1 cellular context compared by ENCODE assay signal in genomic region chr21:34545079-34545884, GRCh38.
A peak's percentile ranks its signal among the peaks of the same experiment; 100 is the strongest.
TF ChIP-seq lines count a peak whose summit lies in the region.

No MANE protein-coding gene starts in this region.

TF ChIP-seq in K562, 482 proteins besides CTCF, POLR2A, EP300 and RAD21 (continued from another document and continues in another):
- no peak for TF ChIP-seq ZNF518B (CRISPR knock-in tag; IDR thresholded peaks at IDR 0.05)
- peak; percentile 56; the same call in 1 of the 2 replicates for TF ChIP-seq ZNF311 (CRISPR knock-in tag; IDR thresholded peaks at IDR 0.05)
- peak; percentile 88; the same call in 1 of the 2 replicates for TF ChIP-seq ZNF584 (CRISPR knock-in tag; IDR thresholded peaks at IDR 0.05; ENCODE audit: low read depth)
- TF ChIP-seq BRCA1 (IDR thresholded peaks at IDR 0.05), result no peak
- TF ChIP-seq BRCA1 (CRISPR knock-in tag; IDR thresholded peaks at IDR 0.05), result no peak
- TF ChIP-seq NR2F6 (CRISPR knock-in tag; IDR thresholded peaks at IDR 0.05), result no peak
- TF ChIP-seq RUNX1 (IDR thresholded peaks at IDR 0.05; ENCODE audit: low read depth), result no peak
- TF ChIP-seq ZNF76 (CRISPR knock-in tag; IDR thresholded peaks at IDR 0.05; ENCODE audit: borderline replicate concordance), result no peak
- TF ChIP-seq ZBTB8A (IDR thresholded peaks at IDR 0.05; ENCODE audit: partially characterized antibody), result no peak
- peak; percentile 15; the same call in 1 of the 2 replicates for TF ChIP-seq E2F3 (CRISPR knock-in tag; IDR thresholded peaks at IDR 0.05)
- no peak for TF ChIP-seq GABPB2 (CRISPR knock-in tag; conservative IDR thresholded peaks at IDR 0.05)
- peak; percentile 77; the same call in 1 of the 2 replicates for TF ChIP-seq RNF2 (IDR thresholded peaks at IDR 0.05)
- no peak for TF ChIP-seq ZNF644 (tag; IDR thresholded peaks at IDR 0.05; ENCODE audit: low read depth)
- TF ChIP-seq POLR3G (IDR thresholded peaks at IDR 0.05; ENCODE audit: extremely low read depth, insufficient read length, insufficient replicate concordance), result no peak
- TF ChIP-seq ZFPM2 (CRISPR knock-in tag; IDR thresholded peaks at IDR 0.05), result no peak
- no peak for TF ChIP-seq NUFIP1 (IDR thresholded peaks at IDR 0.05; ENCODE audit: partially characterized antibody)
- TF ChIP-seq ZNF785 (CRISPR knock-in tag; IDR thresholded peaks at IDR 0.05), result no peak
- 0 out of 2 replicates have a peak, but pooled peaks have one; percentile 9 for TF ChIP-seq USF1 (CRISPR knock-in tag; IDR thresholded peaks at IDR 0.05)
- TF ChIP-seq NR2C1 (IDR thresholded peaks at IDR 0.05), result no peak
- peak; percentile 80 for TF ChIP-seq NR2C1 (tag; IDR thresholded peaks at IDR 0.05)
- no peak for TF ChIP-seq ATF6 (CRISPR knock-in tag; IDR thresholded peaks at IDR 0.05)
- TF ChIP-seq KAT2B (IDR thresholded peaks at IDR 0.05; ENCODE audit: low read depth, low read length), result no peak
- TF ChIP-seq CHAMP1 (IDR thresholded peaks at IDR 0.05), result no peak
- TF ChIP-seq FUS (optimal IDR thresholded peaks at IDR 0.05; ENCODE audit: low read depth, low read length), result no peak
- no peak for TF ChIP-seq KLF16 (IDR thresholded peaks at IDR 0.05)
- peak; percentile 65; the same call in 1 of the 2 replicates for TF ChIP-seq ESRRA (IDR thresholded peaks at IDR 0.05; ENCODE audit: borderline replicate concordance, low read depth)
- no peak for TF ChIP-seq JUNB (CRISPR knock-in tag; conservative IDR thresholded peaks at IDR 0.05)
- no peak for TF ChIP-seq BRF1 (IDR thresholded peaks at IDR 0.05; ENCODE audit: borderline replicate concordance, extremely low read depth, insufficient read length)
- TF ChIP-seq CLOCK (CRISPR knock-in tag; IDR thresholded peaks at IDR 0.05; ENCODE audit: borderline replicate concordance), result no peak
- TF ChIP-seq ELF4 (CRISPR knock-in tag; IDR thresholded peaks at IDR 0.05), result no peak
- TF ChIP-seq RBM14 (IDR thresholded peaks at IDR 0.05; ENCODE audit: borderline replicate concordance, insufficient read depth, low read depth, low read length), result no peak
- no peak for TF ChIP-seq AFF1 (IDR thresholded peaks at IDR 0.05; ENCODE audit: low read depth in 1 of 2, partially characterized antibody in 2 of 2)
- no peak for TF ChIP-seq PKNOX1 (IDR thresholded peaks at IDR 0.05)
- TF ChIP-seq MAX (CRISPR knock-in tag; IDR thresholded peaks at IDR 0.05), result no peak
- TF ChIP-seq FOXM1 (IDR thresholded peaks at IDR 0.05; ENCODE audit: low read depth), result no peak
- TF ChIP-seq FOXM1 (CRISPR knock-in tag; IDR thresholded peaks at IDR 0.05; ENCODE audit: low read depth), result no peak
- no peak for TF ChIP-seq TCF7 (IDR thresholded peaks at IDR 0.05; ENCODE audit: borderline replicate concordance)
- peak; percentile 51; the same call in 1 of the 2 replicates for TF ChIP-seq LEF1 (IDR thresholded peaks at IDR 0.05)
- TF ChIP-seq HSF4 (CRISPR knock-in tag; IDR thresholded peaks at IDR 0.05; ENCODE audit: borderline replicate concordance), result no peak
- TF ChIP-seq SIX5 (IDR thresholded peaks at IDR 0.05; ENCODE audit: borderline replicate concordance in 1 of 2, insufficient read depth in 1 of 2, low read depth in 1 of 2, low read length in 2 of 2), result no peak
- peak; percentile 76; the same call in 1 of the 2 replicates for TF ChIP-seq SOX6 (IDR thresholded peaks at IDR 0.05)
- no peak for TF ChIP-seq MTF1 (CRISPR knock-in tag; IDR thresholded peaks at IDR 0.05; ENCODE audit: borderline replicate concordance)
- TF ChIP-seq STAT5B (CRISPR knock-in tag; IDR thresholded peaks at IDR 0.05), result no peak
- peak; percentile 73 to 96; a peak in 3 of 4 replicates for TF ChIP-seq TEAD1 (CRISPR knock-in tag; IDR thresholded peaks at IDR 0.05)
- 0 out of 2 replicates have a peak, but pooled peaks have one; percentile 12 for TF ChIP-seq FOXO4 (CRISPR knock-in tag; IDR thresholded peaks at IDR 0.05)
